1 cellular context compared by ENCODE assay signal in genomic region chr11:62025429-62026105, GRCh38.
TF ChIP-seq lines count a peak whose summit lies in the region.

No MANE protein-coding gene starts in this region.

TF ChIP-seq in endothelial cell of umbilical vein, 7 proteins besides CTCF, POLR2A, EP300 and RAD21 (continued from another document):
- TF ChIP-seq EZH2 (IDR thresholded peaks at IDR 0.05; ENCODE audit: borderline replicate concordance, low read depth, low read length, severe bottlenecking) (no peak), FOS (IDR thresholded peaks at IDR 0.05; ENCODE audit: borderline replicate concordance, insufficient read depth, low read length) (peak; percentile 50), POLR2AphosphoS5 (IDR thresholded peaks at IDR 0.05; ENCODE audit: insufficient read depth, low read depth, low read length) (no peak), JUN (IDR thresholded peaks at IDR 0.05; ENCODE audit: borderline replicate concordance, insufficient read depth, insufficient read length, low read depth) (peak; percentile 52), GATA2 (IDR thresholded peaks at IDR 0.05; ENCODE audit: insufficient read depth, insufficient read length, low read depth, low read length) (no peak), MYC (IDR thresholded peaks at IDR 0.05; ENCODE audit: low read depth, low read length) (no peak)
